Comparison of ENCODE assay signal across 18 cellular contexts in genomic region chrX:9183481-9183880, GRCh38.
DNase-seq lines count a peak whose midpoint lies in the region; ATAC-seq and TF ChIP-seq lines count a peak whose summit lies in the region.
"Had no signal": no experiment of that assay in that cellular context is flagged by ENCODE, and none has a peak within 500 bp of the region (broad histone marks: within the 10 kb centered on the region; RNA-seq: fewer than 3 reads in every experiment).

No MANE protein-coding gene starts in this region.

- H3K4me3 ChIP-seq in PC-3 (ENCODE audit: low read length) (no peak overlapping the region), esophagus muscularis mucosa (no peak overlapping the region)

- in situ Hi-C loops in KBM-7 (cut with MboI; ENCODE audit: low pct_unique_long_range_greater_than_20kb, low sequenced_read_pairs) = no loop called here

- no peaks in the 10 kb centered on the region for H4K20me1 ChIP-seq in PC-3 (ENCODE audit: low read length)

- H3K9me3 ChIP-seq in PC-3 (ENCODE audit: low read length) (no peaks in the 10 kb centered on the region), esophagus muscularis mucosa (peaks cover 0 to 5% (median 0%) of the 10 kb centered on the region in 4 donors)
- no peaks in the 10 kb centered on the region for H3K9me3 ChIP-seq in CD4-positive, alpha-beta T cell (ENCODE audit: control insufficient read depth, low read length)

- H2AFZ ChIP-seq in PC-3 (ENCODE audit: low read length) = no peak overlapping the region

- no peaks in the 10 kb centered on the region for H3K36me3 ChIP-seq in PC-3 (ENCODE audit: low read depth, low read length)
- H3K36me3 ChIP-seq in esophagus muscularis mucosa = no peaks in the 10 kb centered on the region

- peak; percentile 1 for DNase-seq in NCI-H748 (lab: John Stamatoyannopoulos, UW; ENCODE audit: unreplicated experiment)
- no peak for DNase-seq in NCI-H748 treated with DMSO at 0.1 percent for 48 hours (lab: John Stamatoyannopoulos, UW)
- DNase-seq in PC-3 = peak; percentile 76
- peak; percentile 26 for DNase-seq in esophagus muscularis mucosa (ENCODE audit: extremely low spot score)
- DNase-seq in renal cortical epithelial cell (ENCODE audit: low read depth) = peak; percentile 41
- DNase-seq in CD4-positive, alpha-beta T cell = no peak
- no peak for DNase-seq in NCI-H2171 treated with DMSO at 0.1 percent for 48 hours (lab: John Stamatoyannopoulos, UW)
- DNase-seq in KBM-7 = no peak
- DNase-seq: ACHN; C1 segment of cervical spinal cord; CD4-positive, alpha-beta memory T cell; DMS153; DMS79 treated with DMSO at 0.1 percent for 48 hours; GOT3; H9 had no signal

- H3K27me3 Mint-ChIP-seq in CD4-positive, alpha-beta T cell = no peaks in the 10 kb centered on the region

- H3K27ac Mint-ChIP-seq in CD4-positive, alpha-beta T cell = no peak overlapping the region
- H3K27ac Mint-ChIP-seq: B cell; CD4-positive, alpha-beta memory T cell; H9 had no signal

- no peaks in the 10 kb centered on the region for H3K4me1 Mint-ChIP-seq in CD4-positive, alpha-beta T cell (ENCODE audit: low read depth)
- H3K4me1 Mint-ChIP-seq: B cell; CD4-positive, alpha-beta memory T cell; H9 had no signal

- H3K4me1 ChIP-seq in PC-3 (ENCODE audit: insufficient read depth, low read length) (peaks cover 28% of the 10 kb centered on the region), esophagus muscularis mucosa (no peaks in the 10 kb centered on the region)

- no peak for TF ChIP-seq POLR2A in esophagus muscularis mucosa (IDR thresholded peaks at IDR 0.05; ENCODE audit: low read depth)

- no peaks in the 10 kb centered on the region for H3K9me2 ChIP-seq in PC-3 (replicated peaks; ENCODE audit: low read length)

- CTCF ChIA-PET in PC-3 (lab: Charles Lee) = interaction anchor here (0.5 kb wide), 1 partner anchor 17 kb away, joined by 5 read pairs; no protein-coding TSS in a partner anchor
- CTCF ChIA-PET in CD4-positive, alpha-beta T cell (lab: Charles Lee) = no interaction called here

- peak; percentile 57; the same call in 1 of the 2 replicates for ATAC-seq in PC-3
- ATAC-seq in CD4-positive, alpha-beta T cell (ENCODE audit: poor library complexity) = no peak
- ATAC-seq: HepG2 had no signal

- POLR2A ChIA-PET in PC-3 (lab: Charles Lee; ENCODE audit: unreplicated experiment) = no interaction called here
- POLR2A ChIA-PET in CD4-positive, alpha-beta T cell (lab: Charles Lee) = interaction anchor here (0.7 kb wide), 1 partner anchor 18 kb away, joined by 3 read pairs; no protein-coding TSS in a partner anchor

- no peak for TF ChIP-seq EP300 in esophagus muscularis mucosa (IDR thresholded peaks at IDR 0.05)

- H3K4me2 ChIP-seq in PC-3 (ENCODE audit: low read length) = no peak overlapping the region

- H3K27ac ChIP-seq in PC-3 (ENCODE audit: low read length) (no peak overlapping the region), esophagus muscularis mucosa (replicated peaks in 1 of 4) (no peak overlapping the region)
- no peak overlapping the region for H3K27ac ChIP-seq in CD4-positive, alpha-beta T cell (ENCODE audit: low read depth, low read length)
- H3K27ac ChIP-seq: 22Rv1 had no signal

- H3K9me3 Mint-ChIP-seq in CD4-positive, alpha-beta T cell = peaks cover 2% of the 10 kb centered on the region

- H3K36me3 Mint-ChIP-seq in CD4-positive, alpha-beta T cell (ENCODE audit: low read depth) = no peaks in the 10 kb centered on the region
- H3K36me3 Mint-ChIP-seq: CD4-positive, alpha-beta memory T cell had no signal

- no peak overlapping the region for H3K4me3 Mint-ChIP-seq in CD4-positive, alpha-beta T cell
- H3K4me3 Mint-ChIP-seq: B cell; CD4-positive, alpha-beta memory T cell; H9 had no signal

- no TSS peak for BruUV-seq in PC-3 (replicated peaks; lab: Mats Ljungman, UMichigan)

- no peak overlapping the region for H3K9ac ChIP-seq in PC-3 (ENCODE audit: low read length)

- H3K27me3 ChIP-seq in PC-3 (ENCODE audit: low read length) (no peaks in the 10 kb centered on the region), esophagus muscularis mucosa (no peaks in the 10 kb centered on the region)
- H3K27me3 ChIP-seq in CD4-positive, alpha-beta T cell (ENCODE audit: control insufficient read depth, insufficient read depth, low read length) = no peaks in the 10 kb centered on the region

- H3F3A ChIP-seq in PC-3 (ENCODE audit: low read length, unreplicated experiment) = no peaks in the 10 kb centered on the region

- H3K79me2 ChIP-seq in PC-3 (ENCODE audit: low read length) = no peaks in the 10 kb centered on the region

- 73% methylated on average over 2 of the region's 2 CpGs for WGBS in esophagus muscularis mucosa

- intact Hi-C loops in PC-3 (cut with micrococcal nuclease) = no loop called here
- intact Hi-C loops in esophagus muscularis mucosa (cut with DNase I) = no loop called here
- intact Hi-C loops in CD4-positive, alpha-beta T cell (cut with DNase I, micrococcal nuclease) = no loop called here

- no peak for TF ChIP-seq CTCF in PC-3 (conservative IDR thresholded peaks at IDR 0.05; ENCODE audit: low read depth, low read length)
- TF ChIP-seq CTCF in esophagus muscularis mucosa (IDR thresholded peaks at IDR 0.05) = no peak
- TF ChIP-seq CTCF in CD4-positive, alpha-beta T cell (IDR thresholded peaks at IDR 0.05) = no peak

Comparison
In these comparisons a context has a peak if more than half of its experiments do, and no peak if none do; other contexts are left out.
1. DNase-seq: peak in NCI-H748 (single experiment), PC-3 (single experiment), esophagus muscularis mucosa (single experiment) and renal cortical epithelial cell (single experiment); none in NCI-H748 treated with DMSO at 0.1 percent for 48 hours (single experiment), CD4-positive, alpha-beta T cell (0 of 10), NCI-H2171 treated with DMSO at 0.1 percent for 48 hours (single experiment) and KBM-7 (single experiment).